13 cellular contexts compared by ENCODE assay signal in genomic region chr3:192128922-192129321, GRCh38.
DNase-seq lines count a peak whose midpoint lies in the region; ATAC-seq and TF ChIP-seq lines count a peak whose summit lies in the region.
"Had no signal": no experiment of that assay in that cellular context is flagged by ENCODE, and none has a peak within 500 bp of the region (broad histone marks: within the 10 kb centered on the region; RNA-seq: fewer than 3 reads in every experiment).

No MANE protein-coding gene starts in this region.

- TF ChIP-seq CTCF in GM12865 (IDR thresholded peaks at IDR 0.05; ENCODE audit: insufficient read depth, low read depth, low read length, missing control alignments), result no peak
- no peak for TF ChIP-seq CTCF in progenitor cell of endocrine pancreas (IDR thresholded peaks at IDR 0.05; ENCODE audit: unreplicated experiment)
- no peak for TF ChIP-seq CTCF in PC-9 (conservative IDR thresholded peaks at IDR 0.05)
- no peak for TF ChIP-seq CTCF in mesothelial cell of epicardium (IDR thresholded peaks at IDR 0.05; ENCODE audit: unreplicated experiment)

- DNase-seq in GM12865 (ENCODE audit: low read depth) (peak; percentile 62), NCI-H69 (lab: John Stamatoyannopoulos, UW) (peak; percentile 91), progenitor cell of endocrine pancreas (ENCODE audit: low spot score, unreplicated experiment) (no peak), PC-9 (no peak), mesothelial cell of epicardium (ENCODE audit: low spot score in 2 of 2, unreplicated experiment in 2 of 2) (no peak)
- DNase-seq in activated naive CD8-positive, alpha-beta T cell treated with anti-CD3 and anti-CD28 coated beads, Interleukin-2, amount 50 U/mL, for 24 hours, result no peak
- DNase-seq: activated CD8-positive, alpha-beta memory T cell treated with anti-CD3 and anti-CD28 coated beads, Interleukin-2, amount 50 U/mL, for 4 hours; left cardiac atrium; NCI-H524; T-cell had no signal

- ATAC-seq in GM19452 (IDR thresholded peaks at IDR 0.05; ENCODE audit: unreplicated experiment), result peak; percentile 58
- ATAC-seq in HG03045 (IDR thresholded peaks at IDR 0.05; ENCODE audit: unreplicated experiment), result peak; percentile 70
- no peak for ATAC-seq in activated naive CD8-positive, alpha-beta T cell treated with anti-CD3 and anti-CD28 coated beads, Interleukin-2, amount 50 U/mL, for 24 hours
- ATAC-seq: left cardiac atrium, T-cell had no signal

- POLR2A ChIA-PET in PC-9 (lab: Charles Lee; ENCODE audit: unreplicated experiment), result no interaction called here

- BruUV-seq in PC-9 (replicated peaks; lab: Mats Ljungman, UMichigan), result no TSS peak

- H3K36me3 Mint-ChIP-seq in progenitor cell of endocrine pancreas (ENCODE audit: insufficient read depth) (peaks cover 2% of the 10 kb centered on the region), mesothelial cell of epicardium (no peaks in the 10 kb centered on the region)
- no peaks in the 10 kb centered on the region for H3K36me3 Mint-ChIP-seq in activated naive CD8-positive, alpha-beta T cell treated with anti-CD3 and anti-CD28 coated beads, Interleukin-2, amount 50 U/mL, for 24 hours (ENCODE audit: low read depth)
- H3K36me3 Mint-ChIP-seq: T-cell had no signal

- H3K4me3 Mint-ChIP-seq in progenitor cell of endocrine pancreas (ENCODE audit: low read depth) (no peak overlapping the region), mesothelial cell of epicardium (no peak overlapping the region)
- no peak overlapping the region for H3K4me3 Mint-ChIP-seq in activated naive CD8-positive, alpha-beta T cell treated with anti-CD3 and anti-CD28 coated beads, Interleukin-2, amount 50 U/mL, for 24 hours
- H3K4me3 Mint-ChIP-seq: T-cell had no signal

- peaks cover 4% of the 10 kb centered on the region; the same call in 1 of the 2 replicates for H3K9me2 ChIP-seq in PC-9 (ENCODE audit: insufficient read depth)

- H4K20me1 ChIP-seq in PC-9 (ENCODE audit: insufficient read depth), result no peaks in the 10 kb centered on the region

- H3K27me3 Mint-ChIP-seq in progenitor cell of endocrine pancreas (no peaks in the 10 kb centered on the region), mesothelial cell of epicardium (ENCODE audit: low read depth) (no peaks in the 10 kb centered on the region)
- no peaks in the 10 kb centered on the region for H3K27me3 Mint-ChIP-seq in activated naive CD8-positive, alpha-beta T cell treated with anti-CD3 and anti-CD28 coated beads, Interleukin-2, amount 50 U/mL, for 24 hours
- H3K27me3 Mint-ChIP-seq: T-cell had no signal

- H3K27ac Mint-ChIP-seq in progenitor cell of endocrine pancreas (no peak overlapping the region), mesothelial cell of epicardium (no peak overlapping the region)
- no peak overlapping the region for H3K27ac Mint-ChIP-seq in activated naive CD8-positive, alpha-beta T cell treated with anti-CD3 and anti-CD28 coated beads, Interleukin-2, amount 50 U/mL, for 24 hours
- H3K27ac Mint-ChIP-seq: T-cell had no signal

- no peak overlapping the region for H3K27ac ChIP-seq in PC-9
- H3K27ac ChIP-seq: breast epithelium had no signal

- CTCF ChIA-PET in PC-9 (lab: Charles Lee), result no interaction called here

- H3K79me2 ChIP-seq in PC-9 (ENCODE audit: low read depth), result no peaks in the 10 kb centered on the region

- H3K4me1 ChIP-seq in PC-9 (replicated peaks; ENCODE audit: insufficient read depth), result no peaks in the 10 kb centered on the region
- H3K4me1 ChIP-seq: breast epithelium had no signal

- intact Hi-C loops in PC-9 (cut with micrococcal nuclease; ENCODE audit: unreplicated experiment), result no loop called here

- no peaks in the 10 kb centered on the region for H3K36me3 ChIP-seq in PC-9 (ENCODE audit: low read depth)
- H3K36me3 ChIP-seq: breast epithelium had no signal

- H3K4me2 ChIP-seq in PC-9, result no peak overlapping the region

- no peak overlapping the region for H2AFZ ChIP-seq in PC-9

- no peak overlapping the region for H3K4me3 ChIP-seq in GM12865 (ENCODE audit: low read depth, low read length)
- no peak overlapping the region for H3K4me3 ChIP-seq in PC-9
- H3K4me3 ChIP-seq: breast epithelium had no signal

- H3F3A ChIP-seq in PC-9 (ENCODE audit: insufficient read depth, low read depth), result no peaks in the 10 kb centered on the region

- H3K9me3 Mint-ChIP-seq in progenitor cell of endocrine pancreas (ENCODE audit: low read depth) (peaks cover 7% of the 10 kb centered on the region), mesothelial cell of epicardium (peaks cover 23% of the 10 kb centered on the region)
- peaks cover 4% of the 10 kb centered on the region for H3K9me3 Mint-ChIP-seq in activated naive CD8-positive, alpha-beta T cell treated with anti-CD3 and anti-CD28 coated beads, Interleukin-2, amount 50 U/mL, for 24 hours

- H3K9me3 ChIP-seq in PC-9 (ENCODE audit: insufficient read depth, low read depth), result no peaks in the 10 kb centered on the region
- H3K9me3 ChIP-seq: breast epithelium had no signal

- no peaks in the 10 kb centered on the region for H3K27me3 ChIP-seq in PC-9 (ENCODE audit: insufficient read depth, low read depth)
- H3K27me3 ChIP-seq: breast epithelium had no signal

- H3K4me1 Mint-ChIP-seq in progenitor cell of endocrine pancreas (ENCODE audit: low read depth) (no peaks in the 10 kb centered on the region), mesothelial cell of epicardium (no peaks in the 10 kb centered on the region)
- no peaks in the 10 kb centered on the region for H3K4me1 Mint-ChIP-seq in activated naive CD8-positive, alpha-beta T cell treated with anti-CD3 and anti-CD28 coated beads, Interleukin-2, amount 50 U/mL, for 24 hours
- H3K4me1 Mint-ChIP-seq: T-cell had no signal

Comparison
In these comparisons a context has a peak if more than half of its experiments do, and no peak if none do; other contexts are left out.
1. DNase-seq: peak in GM12865 (single experiment) and NCI-H69 (single experiment); none in progenitor cell of endocrine pancreas (single experiment), activated naive CD8-positive, alpha-beta T cell treated with anti-CD3 and anti-CD28 coated beads, Interleukin-2, amount 50 U/mL, for 24 hours (single experiment), PC-9 (0 of 2) and mesothelial cell of epicardium (0 of 2).